In genomic region chr6:11275598-11275997, GRCh38 we compare ENCODE assay signal across 8 cellular contexts. TPM values are rescaled to one million over a fixed set of nuclear protein-coding genes. Genes with fewer than 3 reads are reported as not detected.
A peak's percentile ranks its signal among the peaks of the same experiment; 100 is the strongest.
DNase-seq lines count a peak whose midpoint lies in the region; ATAC-seq and TF ChIP-seq lines count a peak whose summit lies in the region.

No MANE protein-coding gene starts in this region.

- H3K4me3 ChIP-seq in DND-41 (ENCODE audit: low read depth in 1 of 2, low read length in 2 of 2), result no peak overlapping the region

- H3K4me1 Mint-ChIP-seq in activated naive CD8-positive, alpha-beta T cell treated with anti-CD3 and anti-CD28 coated beads, Interleukin-2, amount 50 U/mL, for 24 hours, result peaks cover 47% of the 10 kb centered on the region

- peak overlapping the region; percentile 59 for H3K27ac ChIP-seq in DND-41 (ENCODE audit: low read length)
- H3K27ac ChIP-seq in substantia nigra (ENCODE audit: low read depth, low read length, poor library complexity, severe bottlenecking), result no peak overlapping the region

- H3K36me3 Mint-ChIP-seq in activated naive CD8-positive, alpha-beta T cell treated with anti-CD3 and anti-CD28 coated beads, Interleukin-2, amount 50 U/mL, for 24 hours (ENCODE audit: low read depth), result peaks cover 36% of the 10 kb centered on the region

- no peak overlapping the region for H2AFZ ChIP-seq in DND-41 (ENCODE audit: low read depth, low read length)

- H3K4me2 ChIP-seq in DND-41 (ENCODE audit: insufficient read depth, low read length), result peak overlapping the region; percentile 45; the same call in 1 of the 2 replicates

- H3K36me3 ChIP-seq in DND-41 (ENCODE audit: insufficient read depth, low read length), result no peaks in the 10 kb centered on the region

- H3K27me3 Mint-ChIP-seq in activated naive CD8-positive, alpha-beta T cell treated with anti-CD3 and anti-CD28 coated beads, Interleukin-2, amount 50 U/mL, for 24 hours, result no peaks in the 10 kb centered on the region

- H3K9me3 ChIP-seq in DND-41 (ENCODE audit: insufficient read depth, low read length, severe bottlenecking), result no peaks in the 10 kb centered on the region

- H3K9me3 Mint-ChIP-seq in activated naive CD8-positive, alpha-beta T cell treated with anti-CD3 and anti-CD28 coated beads, Interleukin-2, amount 50 U/mL, for 24 hours, result no peaks in the 10 kb centered on the region

- ATAC-seq in DND-41 (ENCODE audit: insufficient read depth, low read depth), result peak; percentile 84
- peak; percentile 84 for ATAC-seq in GM19452 (IDR thresholded peaks at IDR 0.05; ENCODE audit: unreplicated experiment)
- ATAC-seq in HG03439 (IDR thresholded peaks at IDR 0.05; ENCODE audit: unreplicated experiment), result peak; percentile 51
- peak; percentile 39 for ATAC-seq in activated naive CD8-positive, alpha-beta T cell treated with anti-CD3 and anti-CD28 coated beads, Interleukin-2, amount 50 U/mL, for 24 hours
- ATAC-seq in esophagus mucosa, result no peak

- no peak for TF ChIP-seq CTCF in DND-41 (IDR thresholded peaks at IDR 0.05; ENCODE audit: borderline replicate concordance, extremely low read depth, low read length, poor library complexity, severe bottlenecking)

- H3K79me2 ChIP-seq in DND-41 (ENCODE audit: insufficient read depth, low read length), result no peaks in the 10 kb centered on the region

- peaks cover 18% of the 10 kb centered on the region for H3K4me1 ChIP-seq in DND-41 (ENCODE audit: insufficient read depth, low read length)

- DNase-seq in DND-41 (peak; percentile 31), substantia nigra (lab: John Stamatoyannopoulos, UW) (no peak), OCI-M2 (lab: John Stamatoyannopoulos, UW; ENCODE audit: unreplicated experiment) (no peak), DMS114 treated with DMSO at 0.1 percent for 48 hours (lab: John Stamatoyannopoulos, UW; ENCODE audit: unreplicated experiment) (no peak)
- DNase-seq in activated naive CD8-positive, alpha-beta T cell treated with anti-CD3 and anti-CD28 coated beads, Interleukin-2, amount 50 U/mL, for 24 hours, result no peak

- H3K27ac Mint-ChIP-seq in activated naive CD8-positive, alpha-beta T cell treated with anti-CD3 and anti-CD28 coated beads, Interleukin-2, amount 50 U/mL, for 24 hours, result peak overlapping the region; percentile 75

- H3K9ac ChIP-seq in DND-41 (ENCODE audit: low read depth, low read length), result no peak overlapping the region

- H3K4me3 Mint-ChIP-seq in activated naive CD8-positive, alpha-beta T cell treated with anti-CD3 and anti-CD28 coated beads, Interleukin-2, amount 50 U/mL, for 24 hours, result no peak overlapping the region

- no peaks in the 10 kb centered on the region for H4K20me1 ChIP-seq in DND-41 (ENCODE audit: insufficient read depth, low read length)

- no peaks in the 10 kb centered on the region for H3K27me3 ChIP-seq in DND-41 (ENCODE audit: insufficient read depth, low read length, poor library complexity)

RNA-seq across cellular contexts. Expression of gene NEDD9, which starts 43.1 kb away (rescaled TPM):
- 4.1 TPM for total RNA-seq in esophagus mucosa
